Comparison of ENCODE assay signal across 27 cellular contexts in the genomic region with DNA sequence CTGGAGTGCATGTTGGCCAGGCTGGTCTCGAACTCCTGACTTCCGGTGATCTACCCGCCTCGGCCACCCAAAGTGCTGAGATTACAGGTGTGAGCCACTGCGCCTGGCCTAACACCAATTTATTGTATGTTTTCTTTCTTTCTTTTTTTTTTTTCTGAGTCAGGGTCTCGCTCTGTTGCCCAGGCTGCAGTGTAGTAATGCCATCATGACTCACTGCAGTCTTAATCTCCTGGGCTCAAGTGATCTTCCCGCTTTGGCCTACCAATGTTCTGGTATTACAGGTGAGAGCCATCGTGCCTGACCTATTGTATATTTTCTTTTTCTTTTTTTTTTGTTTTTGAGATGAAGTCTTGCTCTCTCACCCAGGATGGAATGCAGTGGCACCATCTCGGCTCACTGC.
"Had no signal": no experiment of that assay in that cellular context is flagged by ENCODE, and none has a peak within 500 bp of the region (broad histone marks: within the 10 kb centered on the region; RNA-seq: fewer than 3 reads in every experiment).

No MANE protein-coding gene starts in this region.

- H3K9me3 Mint-ChIP-seq: immature natural killer cell; mesothelial cell of epicardium; naive B cell; natural killer cell treated with Interleukin-12 subunit alpha and Interleukin-12 subunit beta and Interleukin-15 and Interleukin-18, amount 100 ng/mL, for 72 hours; neural crest cell; stimulated activated naive CD8-positive, alpha-beta T cell treated with anti-CD3 and anti-CD28 coated beads, Interleukin-15, amount 100 ng/mL, for 72 hours had no signal

- H3K27me3 ChIP-seq: dorsolateral prefrontal cortex, esophagus squamous epithelium, pancreas, right lobe of liver, suprapubic skin, transverse colon had no signal

- H3K27ac Mint-ChIP-seq: immature natural killer cell; natural killer cell treated with Interleukin-12 subunit alpha and Interleukin-12 subunit beta and Interleukin-15 and Interleukin-18, amount 100 ng/mL, for 72 hours had no signal

- H3K4me3 Mint-ChIP-seq: immature natural killer cell; mesothelial cell of epicardium; naive B cell; natural killer cell treated with Interleukin-12 subunit alpha and Interleukin-12 subunit beta and Interleukin-15 and Interleukin-18, amount 100 ng/mL, for 72 hours; neural crest cell; stimulated activated naive CD8-positive, alpha-beta T cell treated with anti-CD3 and anti-CD28 coated beads, Interleukin-15, amount 100 ng/mL, for 72 hours had no signal

- ATAC-seq: left cardiac atrium; left lung; mucosa of descending colon; natural killer cell treated with Interleukin-12 subunit alpha and Interleukin-12 subunit beta and Interleukin-15 and Interleukin-18, amount 100 ng/mL, for 72 hours; pancreas; right lobe of liver; stimulated activated naive CD8-positive, alpha-beta T cell treated with anti-CD3 and anti-CD28 coated beads, Interleukin-15, amount 100 ng/mL, for 72 hours had no signal

- H3K9me3 ChIP-seq: esophagus squamous epithelium, left lung, mucosa of descending colon, neutrophil, pancreas, right lobe of liver, suprapubic skin, transverse colon had no signal

- H3K4me1 Mint-ChIP-seq: immature natural killer cell had no signal

- DNase-seq: dorsolateral prefrontal cortex; effector CD8-positive, alpha-beta T cell; esophagus squamous epithelium; foreskin melanocyte; hypothalamus; immature natural killer cell; islet precursor cell; left cardiac atrium; left lung; mesenchymal stem cell; mucosa of descending colon; naive B cell; pancreas; right lobe of liver; small intestine; stimulated activated CD4-positive, alpha-beta T cell treated with anti-CD3 and anti-CD28 coated beads, Interleukin-12 subunit alpha, Interleukin-12 subunit beta, amount 100 ng/mL, for 4 hours; stimulated activated CD4-positive, alpha-beta T cell treated with anti-CD3 and anti-CD28 coated beads, Interleukin-1b, Interleukin-23, amount 100 ng/mL, for 48 hours; stimulated activated CD4-positive, alpha-beta T cell treated with anti-CD3 and anti-CD28 coated beads, Interleukin-4, amount 100 ng/mL, for 1 hour; stimulated activated CD8-positive, alpha-beta memory T cell treated with anti-CD3 and anti-CD28 coated beads, Interleukin-4, amount 100 ng/mL, for 48 hours; stimulated activated naive CD4-positive, alpha-beta T cell; stimulated activated naive CD8-positive, alpha-beta T cell treated with anti-CD3 and anti-CD28 coated beads, Interleukin-15, amount 100 ng/mL, for 72 hours; transverse colon had no signal

- H3K36me3 Mint-ChIP-seq: immature natural killer cell; mesothelial cell of epicardium; naive B cell; natural killer cell treated with Interleukin-12 subunit alpha and Interleukin-12 subunit beta and Interleukin-15 and Interleukin-18, amount 100 ng/mL, for 72 hours had no signal

- H3K27ac ChIP-seq: dorsolateral prefrontal cortex, esophagus squamous epithelium, left lung, neutrophil, pancreas, right lobe of liver, suprapubic skin, transverse colon had no signal

- H3K4me3 ChIP-seq: dorsolateral prefrontal cortex, esophagus squamous epithelium, left lung, mucosa of descending colon, pancreas, right lobe of liver, suprapubic skin, transverse colon had no signal

- H3K4me1 ChIP-seq: left lung, pancreas had no signal

- H3K36me3 ChIP-seq: esophagus squamous epithelium, left lung, neutrophil, pancreas, right lobe of liver, suprapubic skin, transverse colon had no signal
